In the genomic region with DNA sequence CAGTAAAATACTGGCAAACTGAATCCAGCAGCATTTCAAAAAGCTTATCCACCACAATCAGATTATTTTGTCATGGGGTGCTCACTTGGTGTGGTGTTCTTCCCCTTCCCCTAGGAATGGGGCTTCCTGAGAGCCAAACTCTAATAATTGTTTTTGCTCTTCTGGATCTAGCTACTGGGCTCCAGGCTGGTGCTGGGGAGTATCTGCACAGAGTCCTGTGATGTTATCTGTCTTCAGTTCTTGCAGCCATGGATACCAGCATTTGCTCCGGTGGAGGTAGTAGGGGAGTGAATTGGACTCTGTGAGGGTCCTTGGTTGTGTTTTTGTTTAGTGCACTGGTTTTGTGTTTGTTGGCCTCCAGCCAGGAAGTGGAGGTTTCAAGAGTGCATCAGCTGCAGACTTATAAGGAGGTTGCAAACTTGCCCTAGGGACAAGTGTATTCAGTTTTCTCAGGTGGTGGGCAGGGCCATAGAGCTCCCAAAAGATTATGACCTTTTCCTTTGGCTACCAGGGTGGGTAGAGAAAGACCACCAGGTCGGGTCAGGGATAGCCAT, we compare ENCODE assay signal across 19 cellular contexts.
"Had no signal": no experiment of that assay in that cellular context is flagged by ENCODE, and none has a peak within 500 bp of the region (broad histone marks: within the 10 kb centered on the region; RNA-seq: fewer than 3 reads in every experiment).

No MANE protein-coding gene starts in this region.

- H3K4me3 ChIP-seq: coronary artery, heart left ventricle, pancreas, psoas muscle, right atrium auricular region, spleen, thoracic aorta, vagina had no signal

- ATAC-seq: activated CD8-positive, alpha-beta T cell treated with anti-CD3 and anti-CD28 coated beads, Interleukin-2, amount 10 ng/mL, durations not matched to agents 7 days and 5 days; activated naive CD4-positive, alpha-beta T cell treated with anti-CD3 and anti-CD28 coated beads, Interleukin-2, amount 50 U/mL, for 72 hours; heart left ventricle; left cardiac atrium; natural killer cell; pancreas; psoas muscle had no signal

- DNase-seq: activated CD4-positive, alpha-beta T cell treated with anti-CD3 and anti-CD28 coated beads for 1 hour; activated CD4-positive, alpha-beta T cell treated with anti-CD3 and anti-CD28 coated beads, Interleukin-2, amount 50 U/mL, for 1 hour; activated CD8-positive, alpha-beta T cell treated with anti-CD3 and anti-CD28 coated beads, Interleukin-2, amount 10 ng/mL, durations not matched to agents 7 days and 5 days; aorta; brain microvascular endothelial cell; heart left ventricle; left cardiac atrium; midbrain; natural killer cell; pancreas; psoas muscle; spleen; stimulated activated CD4-positive, alpha-beta T cell treated with anti-CD3 and anti-CD28 coated beads, Interleukin-4, amount 100 ng/mL, for 1 hour; stimulated activated naive CD4-positive, alpha-beta T cell treated with Interleukin-2 at 50 U/mL for 16 hours had no signal
